Comparison of ENCODE assay signal across 8 cellular contexts in the genomic region with DNA sequence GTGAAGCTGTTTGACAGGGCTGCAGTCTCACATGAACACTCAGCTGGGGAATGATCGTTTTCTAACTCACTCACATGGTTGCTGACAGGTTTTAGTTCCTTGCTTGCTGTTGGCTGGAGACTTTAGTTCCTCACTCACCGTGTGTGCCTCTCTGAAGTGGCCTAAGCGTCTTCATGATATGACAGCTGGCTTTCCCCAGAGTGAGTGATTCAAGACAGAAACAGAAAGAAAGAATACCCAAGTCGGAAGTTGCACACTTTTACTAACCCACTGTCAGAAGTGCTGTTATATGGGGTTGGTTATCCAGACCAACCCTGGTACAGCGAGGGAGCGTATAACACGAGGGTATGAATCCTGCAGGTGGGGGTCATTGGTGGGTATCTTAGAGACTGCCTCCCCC.
A peak's percentile ranks its signal among the peaks of the same experiment; 100 is the strongest.
DNase-seq lines count a peak whose midpoint lies in the region; ATAC-seq and TF ChIP-seq lines count a peak whose summit lies in the region.

No MANE protein-coding gene starts in this region.

- H3K4me3 ChIP-seq in coronary artery (no peak overlapping the region), stomach (no peak overlapping the region)

- DNase-seq in NOMO-1 treated with dmso at 0.1 percent for 144 hours (lab: John Stamatoyannopoulos, UW; ENCODE audit: unreplicated experiment): peak; percentile 67
- DNase-seq in central memory CD8-positive, alpha-beta T cell (ENCODE audit: low spot score in 2 of 2): peak in 1 of 2 donors; percentile 26
- no peak for DNase-seq in coronary artery (ENCODE audit: low spot score)
- no peak for DNase-seq in stomach
- DNase-seq in RWPE1 (ENCODE audit: low spot score): no peak
- no peak for DNase-seq in glutamatergic neuron

- peak overlapping the region; percentile 88 for H3K27ac Mint-ChIP-seq in central memory CD8-positive, alpha-beta T cell (ENCODE audit: low read depth)
- H3K27ac Mint-ChIP-seq in glutamatergic neuron (ENCODE audit: unreplicated experiment): no peak overlapping the region

- intact Hi-C loops in stomach (cut with DNase I; ENCODE audit: low total_unique reads): no loop called here

- no peaks in the 10 kb centered on the region for H3K9me3 ChIP-seq in stomach

- no peaks in the 10 kb centered on the region for H3K27me3 ChIP-seq in stomach

- no peak for TF ChIP-seq EP300 in stomach (IDR thresholded peaks at IDR 0.05)

- 47 to 81% (median 69%) methylated on average over 7 of the region's 7 CpGs for WGBS in stomach, 5 donors

- H3K4me3 Mint-ChIP-seq in central memory CD8-positive, alpha-beta T cell: peak overlapping the region; percentile 58
- H3K4me3 Mint-ChIP-seq in glutamatergic neuron (ENCODE audit: unreplicated experiment): no peak overlapping the region

- no peaks in the 10 kb centered on the region for H3K27me3 Mint-ChIP-seq in central memory CD8-positive, alpha-beta T cell
- H3K27me3 Mint-ChIP-seq in glutamatergic neuron (ENCODE audit: unreplicated experiment): peaks cover 6% of the 10 kb centered on the region

- H3K4me1 ChIP-seq in stomach: peaks cover 0 to 9% (median 4%) of the 10 kb centered on the region in 4 donors

- H3K4me1 Mint-ChIP-seq in central memory CD8-positive, alpha-beta T cell: peaks cover 22% of the 10 kb centered on the region
- H3K4me1 Mint-ChIP-seq in glutamatergic neuron (ENCODE audit: low read depth, unreplicated experiment): peaks cover 9% of the 10 kb centered on the region

- no peaks in the 10 kb centered on the region for H3K36me3 ChIP-seq in stomach

- H3K9me3 Mint-ChIP-seq in central memory CD8-positive, alpha-beta T cell: no peaks in the 10 kb centered on the region
- H3K9me3 Mint-ChIP-seq in glutamatergic neuron (ENCODE audit: unreplicated experiment): no peaks in the 10 kb centered on the region

- ATAC-seq in GM18505 (IDR thresholded peaks at IDR 0.05; ENCODE audit: unreplicated experiment): peak; percentile 99
- ATAC-seq in HG02642 (IDR thresholded peaks at IDR 0.05; ENCODE audit: poor library complexity, unreplicated experiment): peak; percentile 99
- ATAC-seq in central memory CD8-positive, alpha-beta T cell (replicated peaks; ENCODE audit: extremely low read depth, poor library complexity, severe bottlenecking): peak; percentile 95

- H3K27ac ChIP-seq in coronary artery (no peak overlapping the region), stomach (peak overlapping the region in 1 of 5 donors; percentile 30), RWPE1 (no peak overlapping the region)

- POLR2A ChIA-PET in RWPE1 (lab: Yijun Ruan, JAX; ENCODE audit: low non-redundant PET): no interaction called here

- H3K36me3 Mint-ChIP-seq in central memory CD8-positive, alpha-beta T cell (ENCODE audit: insufficient read depth): peaks cover 5% of the 10 kb centered on the region
- H3K36me3 Mint-ChIP-seq in glutamatergic neuron (ENCODE audit: unreplicated experiment): no peaks in the 10 kb centered on the region

- CTCF ChIA-PET in RWPE1 (lab: Yijun Ruan, JAX): no interaction called here

- no peak for TF ChIP-seq POLR2A in GM18505 (IDR thresholded peaks at IDR 0.05; ENCODE audit: borderline replicate concordance, extremely low read depth, insufficient read depth, insufficient read length)
- TF ChIP-seq POLR2A in stomach (IDR thresholded peaks at IDR 0.05): no peak

- no peak for TF ChIP-seq CTCF in coronary artery (IDR thresholded peaks at IDR 0.05)
- TF ChIP-seq CTCF in stomach (IDR thresholded peaks at IDR 0.05): no peak
- no peak for TF ChIP-seq CTCF in RWPE1 (conservative IDR thresholded peaks at IDR 0.05; ENCODE audit: low read depth)
- no peak for TF ChIP-seq CTCF in glutamatergic neuron (IDR thresholded peaks at IDR 0.05; ENCODE audit: partially characterized antibody, unreplicated experiment)
